In genomic region chr1:92784051-92784638, GRCh38 we compare ENCODE assay signal across 8 cellular contexts. TPM values are rescaled to one million over a fixed set of nuclear protein-coding genes. Genes with fewer than 3 reads are reported as not detected.
DNase-seq lines count a peak whose midpoint lies in the region; ATAC-seq and TF ChIP-seq lines count a peak whose summit lies in the region.

No MANE protein-coding gene starts in this region.

- peak overlapping the region; percentile 98 for H3K4me3 ChIP-seq in OCI-LY3 (ENCODE audit: low read length)
- H3K4me3 ChIP-seq in psoas muscle, result peak overlapping the region; percentile 88

- H3K4me2 ChIP-seq in OCI-LY3 (ENCODE audit: low read length), result peak overlapping the region; percentile 71

- H3K27me3 Mint-ChIP-seq in Calu3 (ENCODE audit: unreplicated experiment), result no peaks in the 10 kb centered on the region
- H3K27me3 Mint-ChIP-seq in activated naive CD8-positive, alpha-beta T cell treated with anti-CD3 and anti-CD28 coated beads, Interleukin-2, amount 50 U/mL, for 24 hours, result peaks cover 70% of the 10 kb centered on the region

- H3K36me3 Mint-ChIP-seq in Calu3 (ENCODE audit: insufficient read depth, unreplicated experiment), result peaks cover 21% of the 10 kb centered on the region
- H3K36me3 Mint-ChIP-seq in activated naive CD8-positive, alpha-beta T cell treated with anti-CD3 and anti-CD28 coated beads, Interleukin-2, amount 50 U/mL, for 24 hours (ENCODE audit: low read depth), result peaks cover 3% of the 10 kb centered on the region

- intact Hi-C loops in Calu3 (cut with micrococcal nuclease; ENCODE audit: unreplicated experiment), result loop anchor here (2.0 kb wide), 1 partner anchor 21 kb away; no protein-coding TSS in a partner anchor
- intact Hi-C loops in left ventricle myocardium superior (cut with micrococcal nuclease), result no loop called here
- intact Hi-C loops in psoas muscle (cut with DNase I), result no loop called here

- no peaks in the 10 kb centered on the region for H3K9me3 Mint-ChIP-seq in Calu3 (ENCODE audit: low read depth, unreplicated experiment)
- H3K9me3 Mint-ChIP-seq in activated naive CD8-positive, alpha-beta T cell treated with anti-CD3 and anti-CD28 coated beads, Interleukin-2, amount 50 U/mL, for 24 hours, result no peaks in the 10 kb centered on the region

- no peak for TF ChIP-seq CTCF in Calu3 (IDR thresholded peaks at IDR 0.05; ENCODE audit: unreplicated experiment)
- no peak for TF ChIP-seq CTCF in OCI-LY3 (IDR thresholded peaks at IDR 0.05; ENCODE audit: low read depth, low read length)
- no peak for TF ChIP-seq CTCF in psoas muscle (IDR thresholded peaks at IDR 0.05)

- peaks cover 25% of the 10 kb centered on the region for H3K79me2 ChIP-seq in OCI-LY3 (ENCODE audit: low read length)

- CTCF ChIA-PET in Calu3 (lab: Charles Lee), result interaction anchor here (0.6 to 2.8 kb wide), 6 partner anchors 10 to 47 kb away, joined by 3 to 21 read pairs (median 4); partner anchors contain the start of gene RPL5

- no peaks in the 10 kb centered on the region for H4K20me1 ChIP-seq in OCI-LY3 (ENCODE audit: insufficient read depth, low read length)

- ATAC-seq in GM21723 (IDR thresholded peaks at IDR 0.05; ENCODE audit: unreplicated experiment) (peak; percentile 8), left ventricle myocardium superior (peak; percentile 0), psoas muscle (peak in 3 of 4 donors; percentile 47 to 51 (median 48)), GM19463 (IDR thresholded peaks at IDR 0.05; ENCODE audit: unreplicated experiment) (no peak)
- ATAC-seq in activated naive CD8-positive, alpha-beta T cell treated with anti-CD3 and anti-CD28 coated beads, Interleukin-2, amount 50 U/mL, for 24 hours, result peak; percentile 58

- peak overlapping the region; percentile 81 for H3K27ac Mint-ChIP-seq in Calu3 (ENCODE audit: unreplicated experiment)
- H3K27ac Mint-ChIP-seq in activated naive CD8-positive, alpha-beta T cell treated with anti-CD3 and anti-CD28 coated beads, Interleukin-2, amount 50 U/mL, for 24 hours, result peak overlapping the region; percentile 81

- H3K27ac ChIP-seq in OCI-LY3 (ENCODE audit: low read length) (no peak overlapping the region), psoas muscle (peak overlapping the region; percentile 97)

- H3K36me3 ChIP-seq in OCI-LY3 (replicated peaks; ENCODE audit: low read depth, low read length), result no peaks in the 10 kb centered on the region
- H3K36me3 ChIP-seq in psoas muscle (ENCODE audit: insufficient read depth in 1 of 2, low read depth in 1 of 2), result no peaks in the 10 kb centered on the region

- WGBS in psoas muscle, 3 donors, result 1% methylated on average over 11 to 24 of the region's 25 CpGs

- peak; percentile 5 for DNase-seq in Calu3
- DNase-seq in activated naive CD8-positive, alpha-beta T cell treated with anti-CD3 and anti-CD28 coated beads, Interleukin-2, amount 50 U/mL, for 24 hours, result peak; percentile 39
- no peak for DNase-seq in left ventricle myocardium superior
- peak; percentile 53 to 71 for DNase-seq in psoas muscle
- no peak for DNase-seq in NCI-H1694 (lab: John Stamatoyannopoulos, UW)

- H3K4me1 ChIP-seq in OCI-LY3 (ENCODE audit: low read length), result peaks cover 8% of the 10 kb centered on the region; the same call in 1 of the 2 replicates
- H3K4me1 ChIP-seq in psoas muscle, result peaks cover 11% of the 10 kb centered on the region

- no peaks in the 10 kb centered on the region for H3K27me3 ChIP-seq in OCI-LY3 (ENCODE audit: low read depth, low read length)
- no peaks in the 10 kb centered on the region for H3K27me3 ChIP-seq in psoas muscle (ENCODE audit: insufficient read depth in 3 of 3, low read length in 2 of 3)

- TSS peak; percentile 38 for BruUV-seq in Calu3 (replicated peaks; lab: Mats Ljungman, UMichigan)

- H3K4me3 Mint-ChIP-seq in Calu3 (ENCODE audit: low read depth, unreplicated experiment), result peak overlapping the region; percentile 72
- H3K4me3 Mint-ChIP-seq in activated naive CD8-positive, alpha-beta T cell treated with anti-CD3 and anti-CD28 coated beads, Interleukin-2, amount 50 U/mL, for 24 hours, result peak overlapping the region; percentile 74

- 0 out of 2 replicates have a peak overlapping the region, but pooled peaks have one; percentile 84 for H2AFZ ChIP-seq in OCI-LY3 (ENCODE audit: low read depth, low read length)

- peak overlapping the region; percentile 84 for H3K9ac ChIP-seq in OCI-LY3 (ENCODE audit: low read length)

- peaks cover 22% of the 10 kb centered on the region for H3K4me1 Mint-ChIP-seq in Calu3 (ENCODE audit: low read depth, unreplicated experiment)
- peaks cover 19% of the 10 kb centered on the region for H3K4me1 Mint-ChIP-seq in activated naive CD8-positive, alpha-beta T cell treated with anti-CD3 and anti-CD28 coated beads, Interleukin-2, amount 50 U/mL, for 24 hours

- H3K9me3 ChIP-seq in OCI-LY3 (ENCODE audit: insufficient read depth, low read length) (no peaks in the 10 kb centered on the region), psoas muscle (no peaks in the 10 kb centered on the region)

RNA-seq across cellular contexts. Expression of gene EVI5, which starts 0.8 kb away (rescaled TPM):
- 29.5 and 33.9 TPM in 2 replicates for total RNA-seq in Calu3 (2022)
- total RNA-seq in left ventricle myocardium superior, result 21.2 TPM
- 10 to 100 TPM in 3 of 4 donors, 1 to 10 TPM in 1; 6.3 to 15.9 (median 12.5) TPM for total RNA-seq in psoas muscle
- polyA plus RNA-seq in psoas muscle, result 1 to 10 TPM; 2.3 to 5.0 (median 3.9) TPM

RNA-seq across cellular contexts. Expression of gene RPL5, which starts 47.7 kb away (rescaled TPM):
- 672 and 835 TPM in 2 replicates for total RNA-seq in Calu3 (2022)
- 533 TPM for total RNA-seq in left ventricle myocardium superior
- total RNA-seq in psoas muscle, result 100 to 1,000 TPM; 353 to 601 (median 570) TPM
- polyA plus RNA-seq in psoas muscle, result 1,000 to 10,000 TPM in 2 of 3 donors, 100 to 1,000 TPM in 1; 885 to 1,760 (median 1,117) TPM

Comparison
In these comparisons a context has a peak if more than half of its experiments do, and no peak if none do; other contexts are left out.
1. DNase-seq: peak in Calu3 (single experiment), activated naive CD8-positive, alpha-beta T cell treated with anti-CD3 and anti-CD28 coated beads, Interleukin-2, amount 50 U/mL, for 24 hours (single experiment) and psoas muscle (2 of 2); none in left ventricle myocardium superior (single experiment) and NCI-H1694 (single experiment).